23 cellular contexts compared by ENCODE assay signal in the genomic region with DNA sequence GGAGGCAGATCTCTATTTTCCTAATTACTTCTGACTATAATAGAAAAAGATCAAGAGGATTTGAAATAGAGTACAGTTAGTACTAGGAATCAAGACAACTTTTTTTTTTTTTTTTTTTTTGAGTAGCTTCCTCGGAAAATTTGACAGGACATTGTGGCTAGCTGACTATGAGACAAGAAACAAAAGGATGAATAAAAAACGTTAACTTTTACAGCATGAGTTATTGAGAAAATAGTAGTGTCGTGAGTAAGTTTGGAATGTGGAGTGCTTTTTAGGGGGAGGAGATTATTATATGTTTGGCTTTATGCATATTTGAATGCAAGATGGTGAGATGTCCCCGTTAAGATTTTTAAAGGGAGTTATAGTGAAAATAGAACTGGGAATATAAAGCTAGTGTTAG. TPM values are rescaled to one million over a fixed set of nuclear protein-coding genes. Genes with fewer than 3 reads are reported as not detected.
"Had no signal": no experiment of that assay in that cellular context is flagged by ENCODE, and none has a peak within 500 bp of the region (broad histone marks: within the 10 kb centered on the region; RNA-seq: fewer than 3 reads in every experiment).

No MANE protein-coding gene starts in this region.

- H3K9ac ChIP-seq: parathyroid adenoma had no signal

- H3K79me2 ChIP-seq: parathyroid adenoma had no signal

- H3K4me1 ChIP-seq: foreskin keratinocyte, heart left ventricle, parathyroid adenoma, right atrium auricular region, testis, transverse colon had no signal

- H2AFZ ChIP-seq: parathyroid adenoma had no signal

- H3K36me3 ChIP-seq: heart left ventricle, right atrium auricular region, transverse colon, WERI-Rb-1 had no signal

- H3K9me3 ChIP-seq: heart left ventricle, right atrium auricular region, testis, transverse colon had no signal

- H3K27ac ChIP-seq: foreskin keratinocyte, heart left ventricle, parathyroid adenoma, right atrium auricular region, testis, transverse colon, WERI-Rb-1 had no signal

- H3K4me3 ChIP-seq: heart left ventricle, right atrium auricular region, testis, transverse colon had no signal

- DNase-seq: activated CD4-positive, alpha-beta memory T cell treated with anti-CD3 and anti-CD28 coated beads, Interleukin-2, amount 10 ng/mL, durations not matched to agents 7 days and 5 days; activated CD4-positive, alpha-beta T cell treated with anti-CD3 and anti-CD28 coated beads, Interleukin-2, amount 10 ng/mL, durations not matched to agents 24 days and 14 days; activated CD8-positive, alpha-beta memory T cell treated with anti-CD3 and anti-CD28 coated beads, Interleukin-2, amount 50 U/mL, for 48 hours; activated gamma-delta T cell treated with Interleukin-2 at 50 U/mL for 16 hours; activated naive CD4-positive, alpha-beta T cell treated with anti-CD3 and anti-CD28 coated beads, Interleukin-2, amount 50 U/mL, for 16 hours; activated T-cell treated with anti-CD3 and anti-CD28 coated beads, Interleukin-2, amount 50 U/mL, for 24 hours; amygdala; endodermal cell; foreskin keratinocyte; heart left ventricle; hypothalamus; immature natural killer cell; kidney; left colon; naive thymus-derived CD8-positive, alpha-beta T cell; nucleus accumbens; stimulated activated CD4-positive, alpha-beta T cell treated with anti-CD3 and anti-CD28 coated beads, Interleukin-2, amount 100 ng/mL, for 48 hours; stimulated activated naive CD4-positive, alpha-beta T cell treated with Interleukin-2 at 50 U/mL for 16 hours; testis; transverse colon; WERI-Rb-1 had no signal

- H3K27me3 ChIP-seq: foreskin keratinocyte, right atrium auricular region, testis, transverse colon had no signal

RNA-seq across cellular contexts. Expression of a gene that starts 27.7 kb away (rescaled TPM):
- polyA plus RNA-seq: immature natural killer cell had no signal
